In the genomic region with DNA sequence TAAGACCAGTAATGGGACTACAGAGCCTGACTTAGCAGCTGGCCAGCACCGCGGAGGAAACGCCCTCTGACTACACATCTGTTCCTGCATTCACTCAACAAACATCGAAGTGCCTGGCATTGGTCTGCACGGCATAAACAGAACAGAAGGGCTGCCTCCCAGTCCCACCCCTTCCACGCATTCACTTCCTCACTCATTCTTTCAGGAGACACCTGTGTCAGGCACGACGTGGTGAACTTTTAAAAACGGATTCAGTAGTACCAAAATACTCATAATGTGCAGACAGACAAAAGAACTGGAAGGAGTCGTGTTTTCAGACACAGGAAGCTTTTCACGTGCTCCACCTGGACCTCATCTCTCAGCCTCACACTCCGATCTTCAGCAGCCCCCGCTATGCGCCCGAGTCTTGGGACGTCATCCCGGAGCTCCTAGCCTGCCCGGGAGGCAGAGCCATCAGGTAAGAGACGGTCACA, we compare ENCODE assay signal across 8 cellular contexts.
DNase-seq lines count a peak whose midpoint lies in the region; ATAC-seq and TF ChIP-seq lines count a peak whose summit lies in the region.

No MANE protein-coding gene starts in this region.

- no peaks in the 10 kb centered on the region for H3K9me3 Mint-ChIP-seq in central memory CD8-positive, alpha-beta T cell

- H3K36me3 ChIP-seq in psoas muscle (ENCODE audit: insufficient read depth in 1 of 2, low read depth in 1 of 2) (no peaks in the 10 kb centered on the region), vagina (no peaks in the 10 kb centered on the region)

- H3K4me3 ChIP-seq in psoas muscle (peak overlapping the region; percentile 42), vagina (peak overlapping the region in 1 of 2 donors; percentile 10)

- peaks cover 3% of the 10 kb centered on the region for H3K36me3 Mint-ChIP-seq in central memory CD8-positive, alpha-beta T cell (ENCODE audit: insufficient read depth)

- peak overlapping the region; percentile 72 for H3K4me3 Mint-ChIP-seq in central memory CD8-positive, alpha-beta T cell

- peaks cover 18% of the 10 kb centered on the region for H3K4me1 Mint-ChIP-seq in central memory CD8-positive, alpha-beta T cell

- H3K27me3 Mint-ChIP-seq in central memory CD8-positive, alpha-beta T cell: no peaks in the 10 kb centered on the region

- ATAC-seq in GM19455 (IDR thresholded peaks at IDR 0.05; ENCODE audit: unreplicated experiment) (peak; percentile 83), HG03469 (IDR thresholded peaks at IDR 0.05; ENCODE audit: unreplicated experiment) (peak; percentile 62), psoas muscle (peak in 3 of 4 donors; percentile 34 to 45 (median 39))
- no peak for ATAC-seq in central memory CD8-positive, alpha-beta T cell (replicated peaks; ENCODE audit: extremely low read depth, poor library complexity, severe bottlenecking)

- intact Hi-C loops in psoas muscle (cut with DNase I) (no loop called here), vagina (cut with DNase I) (no loop called here)

- H3K4me1 ChIP-seq in psoas muscle: peaks cover 6% of the 10 kb centered on the region
- peaks cover 54% of the 10 kb centered on the region for H3K4me1 ChIP-seq in vagina

- no peak for TF ChIP-seq POLR2A in vagina (IDR thresholded peaks at IDR 0.05)

- H3K27ac ChIP-seq in psoas muscle (no peak overlapping the region), vagina (no peak overlapping the region)

- peak; percentile 68 for DNase-seq in EH (ENCODE audit: low read depth)
- no peak for DNase-seq in central memory CD8-positive, alpha-beta T cell (ENCODE audit: low spot score in 2 of 2)
- DNase-seq in psoas muscle: peak; percentile 41 to 64
- DNase-seq in DMS114 treated with DMSO at 0.1 percent for 48 hours (lab: John Stamatoyannopoulos, UW; ENCODE audit: unreplicated experiment): no peak
- DNase-seq in vagina (ENCODE audit: extremely low spot score in 2 of 2): no peak
- DNase-seq in Ammon's horn (ENCODE audit: low spot score): no peak

- TF ChIP-seq CTCF in psoas muscle (IDR thresholded peaks at IDR 0.05) (no peak), vagina (IDR thresholded peaks at IDR 0.05) (no peak)

- H3K27me3 ChIP-seq in psoas muscle (ENCODE audit: insufficient read depth in 3 of 3, low read length in 2 of 3) (no peaks in the 10 kb centered on the region), vagina (no peaks in the 10 kb centered on the region)

- peak overlapping the region; percentile 39 for H3K27ac Mint-ChIP-seq in central memory CD8-positive, alpha-beta T cell (ENCODE audit: low read depth)

- WGBS in psoas muscle, 3 donors: 69 to 76% (median 73%) methylated on average over 19 of the region's 19 CpGs

- no peaks in the 10 kb centered on the region for H3K9me3 ChIP-seq in psoas muscle
- H3K9me3 ChIP-seq in vagina: no peaks in the 10 kb centered on the region

Comparison
In these comparisons a context has a peak if more than half of its experiments do, and no peak if none do; other contexts are left out.
1. DNase-seq: peak in EH (single experiment) and psoas muscle (2 of 2); none in central memory CD8-positive, alpha-beta T cell (0 of 2), DMS114 treated with DMSO at 0.1 percent for 48 hours (single experiment), vagina (0 of 2) and Ammon's horn (single experiment).